In genomic region chr11:58577441-58578135, GRCh38 we compare ENCODE assay signal across 1 cellular context.
TF ChIP-seq lines count a peak whose summit lies in the region.

No MANE protein-coding gene starts in this region.

TF ChIP-seq in A549, 52 proteins besides CTCF, POLR2A, EP300 and RAD21 (continued from another document):
- TF ChIP-seq PBX3 (IDR thresholded peaks at IDR 0.05) (no peak), RCOR1 (IDR thresholded peaks at IDR 0.05; ENCODE audit: low read depth, low read length) (no peak), KDM5A (IDR thresholded peaks at IDR 0.05) (no peak), REST (IDR thresholded peaks at IDR 0.05) (no peak), BCL3 (IDR thresholded peaks at IDR 0.05) (no peak; the same call in 1 of the 3 replicates), HEYL (CRISPR knock-in tag; IDR thresholded peaks at IDR 0.05) (no peak), HOXB13 (CRISPR knock-in tag; IDR thresholded peaks at IDR 0.05; ENCODE audit: low read depth) (no peak), NPAS2 (CRISPR knock-in tag; IDR thresholded peaks at IDR 0.05; ENCODE audit: borderline replicate concordance) (no peak), GATA3 (IDR thresholded peaks at IDR 0.05; ENCODE audit: borderline replicate concordance) (no peak), ZFP36 (IDR thresholded peaks at IDR 0.05; ENCODE audit: borderline replicate concordance, partially characterized antibody) (no peak), MAZ (IDR thresholded peaks at IDR 0.05; ENCODE audit: borderline replicate concordance, low read depth, low read length) (no peak), ATOH8 (CRISPR knock-in tag; IDR thresholded peaks at IDR 0.05; ENCODE audit: low read depth) (no peak), PHF8 (IDR thresholded peaks at IDR 0.05; ENCODE audit: borderline replicate concordance, low read depth) (peak; percentile 74), RFX5 (IDR thresholded peaks at IDR 0.05) (no peak), NFE2L2 (conservative IDR thresholded peaks at IDR 0.05; ENCODE audit: low read length) (no peak), HOXB5 (CRISPR knock-in tag; IDR thresholded peaks at IDR 0.05) (0 out of 2 replicates have a peak, but pooled peaks have one; percentile 20), ESRRA (IDR thresholded peaks at IDR 0.05; ENCODE audit: borderline replicate concordance, low read length) (no peak)
